Comparison of ENCODE assay signal across 23 cellular contexts in the genomic region with DNA sequence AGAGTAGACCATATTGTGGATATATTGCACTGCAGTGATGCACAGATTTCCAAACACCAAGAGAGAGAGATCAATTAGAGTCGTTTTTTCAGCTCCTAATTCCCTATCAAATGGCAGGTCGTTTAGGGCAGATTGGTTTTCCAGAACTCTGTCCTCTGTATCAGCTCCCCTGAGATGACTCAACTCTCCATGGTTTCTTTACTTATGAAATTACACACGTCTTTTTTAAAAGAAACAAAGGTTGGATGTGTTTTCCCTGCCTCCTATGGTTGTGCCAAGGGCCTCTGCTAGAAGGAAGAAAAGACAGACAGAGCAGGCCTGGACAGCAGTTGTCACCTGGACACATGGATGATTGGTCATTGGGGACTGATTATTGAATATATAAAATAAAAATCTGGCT.
DNase-seq lines count a peak whose midpoint lies in the region; ATAC-seq, FAIRE-seq and TF ChIP-seq lines count a peak whose summit lies in the region.
"Had no signal": no experiment of that assay in that cellular context is flagged by ENCODE, and none has a peak within 500 bp of the region (broad histone marks: within the 10 kb centered on the region; RNA-seq: fewer than 3 reads in every experiment).

No MANE protein-coding gene starts in this region.

- no peak for ATAC-seq in GM21529 (IDR thresholded peaks at IDR 0.05; ENCODE audit: unreplicated experiment)
- no peak for ATAC-seq in GM21786 (IDR thresholded peaks at IDR 0.05; ENCODE audit: unreplicated experiment)
- ATAC-seq: T-cell had no signal

- H3K27me3 Mint-ChIP-seq in Calu3 (ENCODE audit: unreplicated experiment), result no peaks in the 10 kb centered on the region
- H3K27me3 Mint-ChIP-seq in astrocyte (ENCODE audit: low read depth, unreplicated experiment), result peaks cover 3% of the 10 kb centered on the region
- H3K27me3 Mint-ChIP-seq: T-cell had no signal

- no peaks in the 10 kb centered on the region for H3K9me3 ChIP-seq in astrocyte (ENCODE audit: insufficient read depth, low read depth, low read length)
- H3K9me3 ChIP-seq: BE2C, Peyer's patch, SJCRH30 had no signal

- H3K9ac ChIP-seq in astrocyte (ENCODE audit: low read length), result no peak overlapping the region
- H3K9ac ChIP-seq: GM23248, KMS-11 had no signal

- no peaks in the 10 kb centered on the region for H4K20me1 ChIP-seq in astrocyte (ENCODE audit: insufficient read depth, low read length)

- H3K4me3 Mint-ChIP-seq in Calu3 (ENCODE audit: low read depth, unreplicated experiment) (no peak overlapping the region), astrocyte (ENCODE audit: unreplicated experiment) (no peak overlapping the region)
- H3K4me3 Mint-ChIP-seq: H9, HFFc6, T-cell had no signal

- no peak overlapping the region for H3K4me2 ChIP-seq in astrocyte (ENCODE audit: low read length)
- H3K4me2 ChIP-seq: KMS-11 had no signal

- H3K9me3 Mint-ChIP-seq in Calu3 (ENCODE audit: low read depth, unreplicated experiment), result no peaks in the 10 kb centered on the region
- H3K9me3 Mint-ChIP-seq in astrocyte (ENCODE audit: unreplicated experiment), result peaks cover 5% of the 10 kb centered on the region
- H3K9me3 Mint-ChIP-seq: H9, HFFc6 had no signal

- H3K36me3 Mint-ChIP-seq in Calu3 (ENCODE audit: insufficient read depth, unreplicated experiment) (no peaks in the 10 kb centered on the region), astrocyte (ENCODE audit: low read depth, unreplicated experiment) (no peaks in the 10 kb centered on the region)
- H3K36me3 Mint-ChIP-seq: T-cell had no signal

- no peak for FAIRE-seq in astrocyte (lab: Jason Lieb, UNC)
- FAIRE-seq: A204.1 had no signal

- no peaks in the 10 kb centered on the region for H3K79me2 ChIP-seq in astrocyte (ENCODE audit: insufficient read depth, low read length)

- H3K27ac ChIP-seq in astrocyte (ENCODE audit: low read depth, low read length), result no peak overlapping the region
- H3K27ac ChIP-seq: GM23248, KMS-11, Peyer's patch, SJCRH30 had no signal

- H3K27me3 ChIP-seq in astrocyte (ENCODE audit: insufficient read depth, low read length), result no peaks in the 10 kb centered on the region
- H3K27me3 ChIP-seq: BE2C, Peyer's patch, SJCRH30 had no signal

- no peak for DNase-seq in Calu3
- DNase-seq in M059J (ENCODE audit: low read depth), result peak; percentile 54
- DNase-seq in astrocyte (ENCODE audit: low read depth), result peak; percentile 17
- peak; percentile 17 for DNase-seq in fibroblast of the aortic adventitia (ENCODE audit: low read depth)
- no peak for DNase-seq in OCI-M2 (lab: John Stamatoyannopoulos, UW; ENCODE audit: unreplicated experiment)
- DNase-seq: BE2C; DMS79 treated with DMSO at 0.1 percent for 48 hours; GM23248; H9; HFFc6; IMR-90; NCI-H1417; NCI-H187 treated with DMSO at 0.1 percent for 48 hours; NCI-H2107; NCI-H446 treated with DMSO at 0.1 percent for 48 hours; NK-92 treated with Interleukin-12 subunit alpha and Interleukin-12 subunit beta, amount 100 ng/mL, for 24 hours; Peyer's patch; SJCRH30; T-cell had no signal

- peaks cover 9% of the 10 kb centered on the region for H3K4me1 ChIP-seq in astrocyte (ENCODE audit: insufficient read depth, low read length)
- H3K4me1 ChIP-seq: BE2C, Peyer's patch, SJCRH30 had no signal

- H2AFZ ChIP-seq in astrocyte (ENCODE audit: low read depth, low read length), result no peak overlapping the region
- H2AFZ ChIP-seq: GM23248 had no signal

- CTCF ChIA-PET in Calu3 (lab: Charles Lee), result interaction anchor here (0.9 to 1.0 kb wide), 2 partner anchors 120 to 484 kb away, joined by 3 to 4 read pairs; no protein-coding TSS in a partner anchor

- no TSS peak for BruUV-seq in Calu3 (replicated peaks; lab: Mats Ljungman, UMichigan)

- H3K4me1 Mint-ChIP-seq in Calu3 (ENCODE audit: low read depth, unreplicated experiment) (peaks cover 39% of the 10 kb centered on the region), astrocyte (ENCODE audit: low read depth, unreplicated experiment) (peaks cover 14% of the 10 kb centered on the region)
- H3K4me1 Mint-ChIP-seq: T-cell had no signal

- TF ChIP-seq CTCF in Calu3 (IDR thresholded peaks at IDR 0.05; ENCODE audit: unreplicated experiment) (no peak), astrocyte (IDR thresholded peaks at IDR 0.05; ENCODE audit: insufficient read depth, low read depth, low read length) (no peak), fibroblast of the aortic adventitia (IDR thresholded peaks at IDR 0.05; ENCODE audit: insufficient read depth, low read length) (no peak)

- H3K27ac Mint-ChIP-seq in Calu3 (ENCODE audit: unreplicated experiment), result peak overlapping the region; percentile 58
- no peak overlapping the region for H3K27ac Mint-ChIP-seq in astrocyte (ENCODE audit: unreplicated experiment)
- H3K27ac Mint-ChIP-seq: T-cell had no signal

- H3K4me3 ChIP-seq in astrocyte (ENCODE audit: insufficient read depth, low read depth, low read length) (no peak overlapping the region), fibroblast of the aortic adventitia (ENCODE audit: low read depth, low read length) (no peak overlapping the region)
- H3K4me3 ChIP-seq: GM23248, Peyer's patch, SJCRH30 had no signal

- no peaks in the 10 kb centered on the region for H3K36me3 ChIP-seq in astrocyte (ENCODE audit: insufficient read depth, low read length)
- H3K36me3 ChIP-seq: BE2C, Peyer's patch, SJCRH30 had no signal

- intact Hi-C loops in Calu3 (cut with micrococcal nuclease; ENCODE audit: unreplicated experiment), result loop anchor here (10.0 kb wide), 1 partner anchor 119 kb away; no protein-coding TSS in a partner anchor

Comparison
In these comparisons a context has a peak if more than half of its experiments do, and no peak if none do; other contexts are left out.
1. DNase-seq: peak in M059J (single experiment), astrocyte (single experiment) and fibroblast of the aortic adventitia (single experiment); none in Calu3 (single experiment) and OCI-M2 (single experiment).